8 cellular contexts compared by ENCODE assay signal in genomic region chr1:244450597-244451538, GRCh38. TPM values are rescaled to one million over a fixed set of nuclear protein-coding genes. Genes with fewer than 3 reads are reported as not detected.
DNase-seq lines count a peak whose midpoint lies in the region; ATAC-seq and TF ChIP-seq lines count a peak whose summit lies in the region.

No MANE protein-coding gene starts in this region.

- ATAC-seq in GM19463 (IDR thresholded peaks at IDR 0.05; ENCODE audit: unreplicated experiment) (peak; percentile 7), right cardiac atrium (peak; percentile 15 to 54)

- under 1% methylated on average over 41 of the region's 41 CpGs for WGBS in right cardiac atrium

- peak overlapping the region; percentile 52 for H3K4me3 ChIP-seq in CD8-positive, alpha-beta memory T cell (ENCODE audit: low read length)
- H3K4me3 ChIP-seq in right cardiac atrium (ENCODE audit: low read length) (peak overlapping the region; percentile 87), retinal pigment epithelial cell (ENCODE audit: low read length) (peak overlapping the region; percentile 87)

- peak; percentile 41 to 75 (median 62) for DNase-seq in CD8-positive, alpha-beta memory T cell
- DNase-seq in HUDEP-2 (lab: John Stamatoyannopoulos, UW; ENCODE audit: unreplicated experiment in 76 of 76) (peak in 51 of 76 experiments; percentile 4 to 70 (median 33)), T-helper 1 cell (peak; percentile 28 to 71 (median 51)), right cardiac atrium (peak; percentile 65 to 84 (median 80)), retinal pigment epithelial cell (ENCODE audit: low read depth) (no peak), COR-L47 (lab: John Stamatoyannopoulos, UW) (no peak)

- intact Hi-C loops in right cardiac atrium (cut with DNase I), result no loop called here

- peak overlapping the region; percentile 97 for H3K27ac ChIP-seq in CD8-positive, alpha-beta memory T cell (ENCODE audit: low read depth, low read length)
- peak overlapping the region; percentile 95 for H3K27ac ChIP-seq in angular gyrus (ENCODE audit: low read depth, low read length)
- peak overlapping the region; percentile 96 for H3K27ac ChIP-seq in right cardiac atrium (ENCODE audit: low read length)

- TF ChIP-seq CTCF in retinal pigment epithelial cell (conservative IDR thresholded peaks at IDR 0.05; ENCODE audit: low read depth, low read length), result no peak

- CTCF ChIA-PET in CD8-positive, alpha-beta memory T cell (lab: Charles Lee), result interaction anchor here (0.9 kb wide), 2 partner anchors 12 to 151 kb away, joined by 3 read pairs; no protein-coding TSS in a partner anchor

- no peaks in the 10 kb centered on the region for H3K36me3 ChIP-seq in CD8-positive, alpha-beta memory T cell (ENCODE audit: insufficient read depth, low read length)

- H3K4me3 Mint-ChIP-seq in CD8-positive, alpha-beta memory T cell, result peak overlapping the region; percentile 89 to 99 (median 96)

- peaks cover 45% of the 10 kb centered on the region for H3K4me1 ChIP-seq in CD8-positive, alpha-beta memory T cell (ENCODE audit: insufficient read depth, low read length)
- peaks cover 3% of the 10 kb centered on the region for H3K4me1 ChIP-seq in right cardiac atrium (ENCODE audit: control insufficient read depth, insufficient read depth, low read length)

- no peaks in the 10 kb centered on the region for H3K27me3 ChIP-seq in CD8-positive, alpha-beta memory T cell (ENCODE audit: insufficient read depth, low read length, poor library complexity, severe bottlenecking)
- no peaks in the 10 kb centered on the region for H3K27me3 ChIP-seq in right cardiac atrium (ENCODE audit: control insufficient read depth, insufficient read depth)

- H3K4me1 Mint-ChIP-seq in CD8-positive, alpha-beta memory T cell, result peaks cover 49 to 65% (median 56%) of the 10 kb centered on the region in 3 donors

- peaks cover 0 to 31% (median 2%) of the 10 kb centered on the region in 3 donors for H3K36me3 Mint-ChIP-seq in CD8-positive, alpha-beta memory T cell

- H3K9me3 ChIP-seq in CD8-positive, alpha-beta memory T cell (ENCODE audit: low read length), result no peaks in the 10 kb centered on the region
- no peaks in the 10 kb centered on the region for H3K9me3 ChIP-seq in right cardiac atrium (ENCODE audit: control insufficient read depth, low read length)

- POLR2A ChIA-PET in CD8-positive, alpha-beta memory T cell (lab: Charles Lee), result interaction anchor here (0.9 to 2.5 kb wide), 4 partner anchors 9 to 383 kb away, joined by 3 to 9 read pairs (median 5); partner anchors contain the start of gene CATSPERE

- H3K9me3 Mint-ChIP-seq in CD8-positive, alpha-beta memory T cell, result no peaks in the 10 kb centered on the region

- H3K27ac Mint-ChIP-seq in CD8-positive, alpha-beta memory T cell, result peak overlapping the region; percentile 95 to 99 (median 98)

- H3K27me3 Mint-ChIP-seq in CD8-positive, alpha-beta memory T cell, result peaks cover 0 to 6% of the 10 kb centered on the region in 2 donors

RNA-seq across cellular contexts. Expression of gene ADSS2, which starts 0.8 kb away (rescaled TPM):
- 10 to 100 TPM; 64.6 to 67.9 TPM for total RNA-seq in CD8-positive, alpha-beta memory T cell
- polyA plus RNA-seq in CD8-positive, alpha-beta memory T cell, result 34.3 TPM
- total RNA-seq in right cardiac atrium, result 10 to 100 TPM in 2 of 4 donors, 1 to 10 TPM in 2; 7.8 to 14.1 (median 10.0) TPM
- 5.8 TPM for polyA plus RNA-seq in right cardiac atrium

RNA-seq across cellular contexts. Expression of gene CATSPERE, which starts 10.2 kb away (rescaled TPM):
- under 1 TPM; 0.24 to 0.68 TPM for total RNA-seq in CD8-positive, alpha-beta memory T cell
- 0.64 TPM for polyA plus RNA-seq in CD8-positive, alpha-beta memory T cell
- total RNA-seq in right cardiac atrium, result under 1 TPM; 0.41 to 0.82 (median 0.55) TPM
- 0.18 TPM for polyA plus RNA-seq in right cardiac atrium

Comparison
In these comparisons a context has a peak if more than half of its experiments do, and no peak if none do; other contexts are left out.
1. DNase-seq: peak in CD8-positive, alpha-beta memory T cell (5 of 5), HUDEP-2 (51 of 76), T-helper 1 cell (5 of 5) and right cardiac atrium (3 of 3); none in retinal pigment epithelial cell (single experiment) and COR-L47 (single experiment).
2. RNA of gene ADSS2, which starts 0.8 kb away (total RNA-seq): 64.6 to 67.9 TPM in CD8-positive, alpha-beta memory T cell; 7.8 to 14.1 TPM in right cardiac atrium; every median in the first group is over 4 times any median in the second.
3. Peak in every context shown above with its lines, with median percentiles within 50 percentile points of each other: H3K27ac ChIP-seq and H3K4me3 ChIP-seq.